16 cellular contexts compared by ENCODE assay signal in the genomic region with DNA sequence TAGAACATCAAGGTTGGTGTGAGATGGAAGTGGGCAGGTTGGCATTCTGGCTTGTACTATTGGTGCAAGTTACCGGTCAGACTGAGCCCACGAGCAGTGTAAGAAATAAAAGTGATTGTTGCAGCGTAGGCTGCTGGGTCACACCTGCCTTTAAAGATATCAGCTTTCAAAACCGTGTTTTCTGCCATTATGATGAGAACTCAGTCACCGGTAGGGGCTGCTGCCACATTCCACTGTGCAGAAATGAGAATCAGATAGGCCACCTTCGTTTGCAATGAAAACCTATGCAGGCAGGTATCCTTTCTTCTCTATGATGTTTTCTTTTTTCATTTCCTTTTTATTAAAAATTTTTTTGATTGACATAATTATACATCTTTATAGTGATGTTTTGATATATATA.
A peak's percentile ranks its signal among the peaks of the same experiment; 100 is the strongest.
DNase-seq lines count a peak whose midpoint lies in the region; FAIRE-seq and TF ChIP-seq lines count a peak whose summit lies in the region.
"Had no signal": no experiment of that assay in that cellular context is flagged by ENCODE, and none has a peak within 500 bp of the region (broad histone marks: within the 10 kb centered on the region; RNA-seq: fewer than 3 reads in every experiment).

No MANE protein-coding gene starts in this region.

- no peaks in the 10 kb centered on the region for H3K4me1 Mint-ChIP-seq in MCF 10A (ENCODE audit: insufficient read depth, unreplicated experiment)
- H3K4me1 Mint-ChIP-seq: CD4-positive, CD25-positive, alpha-beta regulatory T cell had no signal

- H3K4me1 ChIP-seq in mammary epithelial cell (ENCODE audit: insufficient read depth, low read length) (peaks cover 27% of the 10 kb centered on the region), SJCRH30 (peaks cover 16% of the 10 kb centered on the region)

- no peaks in the 10 kb centered on the region for H3K36me3 Mint-ChIP-seq in MCF 10A (ENCODE audit: insufficient read depth, unreplicated experiment)
- H3K36me3 Mint-ChIP-seq: CD4-positive, CD25-positive, alpha-beta regulatory T cell had no signal

- in situ Hi-C loops in mammary epithelial cell (cut with MboI; ENCODE audit: low sequenced_read_pairs in 2 of 2), result no loop called here

- intact Hi-C loops in mammary epithelial cell (cut with micrococcal nuclease), result no loop called here
- intact Hi-C loops in MCF 10A (cut with micrococcal nuclease), result no loop called here

- dilution Hi-C loops in mammary epithelial cell (cut with HindIII; ENCODE audit: low sequenced_read_pairs), result no loop called here

- WGBS in mammary epithelial cell (ENCODE audit: low coverage, missing lambda C conversion rate), result 76% methylated on average over 6 of the region's 6 CpGs

- H3K27ac ChIP-seq in mammary epithelial cell (ENCODE audit: insufficient read depth, low read depth, low read length) (no peak overlapping the region), SJCRH30 (peak overlapping the region; percentile 68; the same call in 1 of the 2 replicates)
- H3K27ac ChIP-seq: RWPE1 had no signal

- POLR2A ChIA-PET in MCF 10A (lab: Yijun Ruan, JAX), result interaction anchor here (0.8 to 1.2 kb wide), 3 partner anchors 19 to 209 kb away, joined by 3 to 4 read pairs (median 3); no protein-coding TSS in a partner anchor

- H3K4me3 ChIP-seq in mammary epithelial cell (replicated peaks in 1 of 3; ENCODE audit: insufficient read depth in 1 of 3, low read depth in 2 of 3, low read length in 3 of 3) (no peak overlapping the region), SJCRH30 (no peak overlapping the region)

- H3K4me3 Mint-ChIP-seq in MCF 10A (ENCODE audit: unreplicated experiment), result no peak overlapping the region
- H3K4me3 Mint-ChIP-seq: CD4-positive, CD25-positive, alpha-beta regulatory T cell had no signal

- H3K27ac Mint-ChIP-seq in MCF 10A (ENCODE audit: low read depth, unreplicated experiment), result no peak overlapping the region
- H3K27ac Mint-ChIP-seq: CD4-positive, CD25-positive, alpha-beta regulatory T cell had no signal

- no peak overlapping the region for H3K4me2 ChIP-seq in mammary epithelial cell (ENCODE audit: insufficient read depth, low read depth, low read length)

- no peak for TF ChIP-seq CTCF in mammary epithelial cell (conservative IDR thresholded peaks at IDR 0.05 in 1 of 2, IDR thresholded peaks at IDR 0.05 in 1 of 2; ENCODE audit: extremely low read depth in 1 of 2, insufficient read depth in 1 of 2, low read depth in 1 of 2, low read length in 2 of 2)
- no peak for TF ChIP-seq CTCF in MCF 10A (IDR thresholded peaks at IDR 0.05; ENCODE audit: unreplicated experiment)

- no peak for FAIRE-seq in GM12891 (lab: Jason Lieb, UNC)
- FAIRE-seq: HTR-8/SVneo had no signal

- H2AFZ ChIP-seq in mammary epithelial cell (ENCODE audit: low read depth, low read length), result peak overlapping the region; percentile 68

- no peaks in the 10 kb centered on the region for H3K9me3 ChIP-seq in mammary epithelial cell (replicated peaks; ENCODE audit: insufficient read depth, low read length)
- H3K9me3 ChIP-seq in SJCRH30 (replicated peaks), result no peaks in the 10 kb centered on the region

- no peaks in the 10 kb centered on the region for H3K27me3 Mint-ChIP-seq in MCF 10A (ENCODE audit: insufficient read depth, unreplicated experiment)

- BruUV-seq in mammary epithelial cell (replicated peaks; lab: Mats Ljungman, UMichigan) (no TSS peak), MCF 10A (replicated peaks; lab: Mats Ljungman, UMichigan) (no TSS peak)

- no peak overlapping the region for H3K9ac ChIP-seq in mammary epithelial cell (ENCODE audit: insufficient read depth, low read length)

- no peaks in the 10 kb centered on the region for H4K20me1 ChIP-seq in mammary epithelial cell (ENCODE audit: insufficient read depth, low read length)

- no peaks in the 10 kb centered on the region for H3K27me3 ChIP-seq in mammary epithelial cell (ENCODE audit: insufficient read depth, low read length)
- H3K27me3 ChIP-seq in SJCRH30, result no peaks in the 10 kb centered on the region

- CTCF ChIA-PET in mammary epithelial cell (lab: Charles Lee; ENCODE audit: low non-redundant PET), result interaction anchor here (0.5 kb wide), 1 partner anchor 10 kb away, joined by 3 read pairs; no protein-coding TSS in a partner anchor
- CTCF ChIA-PET in MCF 10A (lab: Yijun Ruan, JAX), result no interaction called here

- TF ChIP-seq POLR2A in GM12891 (IDR thresholded peaks at IDR 0.05; ENCODE audit: low read depth, low read length), result no peak

- H3K9me3 Mint-ChIP-seq in MCF 10A (ENCODE audit: unreplicated experiment), result peaks cover 11% of the 10 kb centered on the region

- DNase-seq in mammary epithelial cell (no peak), MCF 10A (ENCODE audit: unreplicated experiment) (no peak), NCI-H526 treated with DMSO at 0.1 percent for 48 hours (lab: John Stamatoyannopoulos, UW) (peak; percentile 51), SJCRH30 (peak in 1 of 2 experiments; percentile 27), NCI-H2227 treated with DMSO at 0.1 percent for 48 hours (lab: John Stamatoyannopoulos, UW) (no peak), LoVo (ENCODE audit: low spot score) (no peak), GM12891 (ENCODE audit: insufficient read length, low spot score) (no peak)
- DNase-seq: CD4-positive, CD25-positive, alpha-beta regulatory T cell; IMR-90; NCI-H1417 treated with DMSO at 0.1 percent for 48 hours; NCI-H187; NCI-H2171; NCI-H446; T-helper 1 cell had no signal

- H3K36me3 ChIP-seq in mammary epithelial cell (ENCODE audit: insufficient read depth, low read length) (no peaks in the 10 kb centered on the region), SJCRH30 (no peaks in the 10 kb centered on the region)

- no peaks in the 10 kb centered on the region for H3K79me2 ChIP-seq in mammary epithelial cell (ENCODE audit: insufficient read depth, low read length)

TF ChIP-seq in GM12891, 5 proteins besides CTCF, POLR2A, EP300 and RAD21:
- TF ChIP-seq POU2F2 (IDR thresholded peaks at IDR 0.05; ENCODE audit: low read depth, low read length) (no peak), POLR2AphosphoS5 (IDR thresholded peaks at IDR 0.05; ENCODE audit: low read depth, low read length) (no peak), TAF1 (IDR thresholded peaks at IDR 0.05; ENCODE audit: low read depth, low read length) (no peak), PAX5 (IDR thresholded peaks at IDR 0.05; ENCODE audit: insufficient read depth, low read length, severe bottlenecking) (no peak), SPI1 (IDR thresholded peaks at IDR 0.05; ENCODE audit: low read depth, low read length) (no peak)
